ENCODE assay signal across 14 cellular contexts in the genomic region with DNA sequence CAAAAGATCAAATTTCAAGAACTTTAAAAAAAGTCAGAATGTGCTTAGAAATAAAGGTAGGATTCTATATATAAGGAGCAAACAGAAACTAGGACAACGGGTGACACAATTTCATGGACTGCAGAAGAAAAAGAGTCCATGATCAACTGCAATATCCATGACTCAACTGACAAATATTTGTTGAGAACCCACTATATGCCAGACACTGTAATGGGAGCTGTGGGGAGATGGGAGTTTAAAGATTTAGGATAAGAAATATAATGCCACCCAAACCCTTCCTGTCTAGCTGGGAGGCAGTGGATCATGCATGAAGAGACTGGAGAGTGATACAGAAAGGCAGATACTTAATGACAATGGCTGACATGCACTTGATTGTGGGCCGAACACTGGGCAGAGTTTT.
"Had no signal": no experiment of that assay in that cellular context is flagged by ENCODE, and none has a peak within 500 bp of the region (broad histone marks: within the 10 kb centered on the region; RNA-seq: fewer than 3 reads in every experiment).

No MANE protein-coding gene starts in this region.

- H3K27ac ChIP-seq: thyroid gland had no signal

- H3K9me3 Mint-ChIP-seq: natural killer cell treated with Interleukin-12 subunit alpha and Interleukin-12 subunit beta and Interleukin-15 and Interleukin-18, amount 100 ng/mL, for 72 hours; stimulated activated memory B cell treated with anti-CD40 and anti-IgM and Interleukin-4, amounts not matched to agents 10 μg/mL and 1 μg/mL and 100 μg/mL, for 72 hours had no signal

- H3K27ac Mint-ChIP-seq: natural killer cell treated with Interleukin-12 subunit alpha and Interleukin-12 subunit beta and Interleukin-15 and Interleukin-18, amount 100 ng/mL, for 72 hours; stimulated activated memory B cell treated with anti-CD40 and anti-IgM and Interleukin-4, amounts not matched to agents 10 μg/mL and 1 μg/mL and 100 μg/mL, for 72 hours had no signal

- H3K9me3 ChIP-seq: thyroid gland, vagina had no signal

- H3K36me3 Mint-ChIP-seq: natural killer cell treated with Interleukin-12 subunit alpha and Interleukin-12 subunit beta and Interleukin-15 and Interleukin-18, amount 100 ng/mL, for 72 hours; stimulated activated memory B cell treated with anti-CD40 and anti-IgM and Interleukin-4, amounts not matched to agents 10 μg/mL and 1 μg/mL and 100 μg/mL, for 72 hours had no signal

- ATAC-seq: esophagus mucosa; natural killer cell treated with Interleukin-12 subunit alpha and Interleukin-12 subunit beta and Interleukin-15 and Interleukin-18, amount 100 ng/mL, for 72 hours; stimulated activated memory B cell treated with anti-CD40 and anti-IgM and Interleukin-4, amounts not matched to agents 10 μg/mL and 1 μg/mL and 100 μg/mL, for 72 hours had no signal

- H3K4me3 ChIP-seq: thyroid gland, vagina had no signal

- H3K27me3 Mint-ChIP-seq: stimulated activated memory B cell treated with anti-CD40 and anti-IgM and Interleukin-4, amounts not matched to agents 10 μg/mL and 1 μg/mL and 100 μg/mL, for 72 hours had no signal

- H3K27me3 ChIP-seq: thyroid gland, vagina had no signal

- H3K4me1 ChIP-seq: thyroid gland had no signal

- DNase-seq: activated CD4-positive, CD25-positive, alpha-beta regulatory T cell treated with anti-CD3 and anti-CD28 coated beads, Interleukin-2, amount 50 U/mL, for 72 hours; activated naive CD4-positive, alpha-beta T cell treated with Interleukin-2 at 50 U/mL for 16 hours; aorta; glutamatergic neuron; hypothalamus; kidney glomerular epithelial cell; mesendoderm; retina; stimulated activated CD4-positive, alpha-beta T cell treated with anti-CD3 and anti-CD28 coated beads, Interleukin-2, amount 100 ng/mL, for 48 hours; thyroid gland had no signal

- H3K4me3 Mint-ChIP-seq: natural killer cell treated with Interleukin-12 subunit alpha and Interleukin-12 subunit beta and Interleukin-15 and Interleukin-18, amount 100 ng/mL, for 72 hours; stimulated activated memory B cell treated with anti-CD40 and anti-IgM and Interleukin-4, amounts not matched to agents 10 μg/mL and 1 μg/mL and 100 μg/mL, for 72 hours had no signal

- H3K36me3 ChIP-seq: thyroid gland, vagina had no signal
